In the genomic region with DNA sequence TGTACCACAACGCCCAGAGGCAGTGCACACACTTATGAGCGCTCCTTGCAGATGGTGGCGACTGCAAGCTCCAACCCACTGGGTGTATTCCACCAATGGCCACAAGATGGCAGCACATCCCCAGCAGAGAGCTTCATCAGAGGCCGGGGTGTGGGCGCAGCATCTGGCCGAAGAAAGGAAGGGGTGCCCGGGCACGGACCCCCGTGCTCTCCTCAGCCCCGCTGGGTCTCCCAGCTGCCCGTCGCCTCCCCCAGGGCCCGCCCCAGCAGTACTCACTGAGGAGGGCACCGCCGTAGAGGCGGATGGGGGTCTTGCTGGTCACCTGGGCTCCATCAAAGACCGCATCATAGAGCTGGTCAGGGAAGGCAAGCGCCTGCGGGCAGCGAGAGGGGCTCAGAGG, we compare ENCODE assay signal across 9 cellular contexts. TPM values are rescaled to one million over a fixed set of nuclear protein-coding genes. Genes with fewer than 3 reads are reported as not detected.
DNase-seq lines count a peak whose midpoint lies in the region; ATAC-seq and TF ChIP-seq lines count a peak whose summit lies in the region.
"Had no signal": no experiment of that assay in that cellular context is flagged by ENCODE, and none has a peak within 500 bp of the region (broad histone marks: within the 10 kb centered on the region; RNA-seq: fewer than 3 reads in every experiment).

No MANE protein-coding gene starts in this region.

- TF ChIP-seq EP300 in SK-N-SH (IDR thresholded peaks at IDR 0.05; ENCODE audit: borderline replicate concordance in 1 of 2, low read depth in 1 of 2, low read length in 1 of 2), result no peak

- intact Hi-C loops in CD14-positive monocyte (cut with micrococcal nuclease), result loop anchor here (1.0 to 10.0 kb wide), 2 partner anchors 169 to 398 kb away; no protein-coding TSS in a partner anchor

- no peak overlapping the region for H3K27ac Mint-ChIP-seq in CD14-positive monocyte
- H3K27ac Mint-ChIP-seq in activated naive CD4-positive, alpha-beta T cell treated with anti-CD3 and anti-CD28 coated beads, Interleukin-2, amount 10 ng/mL, durations not matched to agents 7 days and 5 days, result no peak overlapping the region
- H3K27ac Mint-ChIP-seq: T-helper 1 cell treated with Interleukin-12 subunit alpha and Interleukin-12 subunit beta and Interleukin-4 antibody, amounts not matched to agents 30 μg/mL and 1 μg/mL, for 36 hours had no signal

- peak; percentile 73 for DNase-seq in CD14-positive monocyte (ENCODE audit: low spot score)
- peak; percentile 60 for DNase-seq in MG63
- DNase-seq in SK-N-SH, result peak; percentile 91
- peak; percentile 88 for DNase-seq in activated naive CD4-positive, alpha-beta T cell treated with anti-CD3 and anti-CD28 coated beads, Interleukin-2, amount 10 ng/mL, durations not matched to agents 7 days and 5 days
- peak; percentile 83 to 86 for DNase-seq in cardiac muscle cell (ENCODE audit: low read depth in 1 of 2, low spot score in 1 of 2)
- DNase-seq in putamen (ENCODE audit: low spot score), result peak; percentile 76

- H3K9me3 ChIP-seq in MG63 (no peaks in the 10 kb centered on the region), SK-N-SH (no peaks in the 10 kb centered on the region), cardiac muscle cell (ENCODE audit: low read depth) (no peaks in the 10 kb centered on the region)

- peak; percentile 71 for ATAC-seq in GM19463 (IDR thresholded peaks at IDR 0.05; ENCODE audit: unreplicated experiment)
- ATAC-seq in GM18520 (IDR thresholded peaks at IDR 0.05; ENCODE audit: unreplicated experiment), result no peak

- no peaks in the 10 kb centered on the region for H3K79me2 ChIP-seq in SK-N-SH (ENCODE audit: insufficient read depth)

- peaks cover 1 to 3% (median 2%) of the 10 kb centered on the region in 3 donors for H3K27me3 Mint-ChIP-seq in CD14-positive monocyte (ENCODE audit: low read depth in 3 of 3)
- H3K27me3 Mint-ChIP-seq in activated naive CD4-positive, alpha-beta T cell treated with anti-CD3 and anti-CD28 coated beads, Interleukin-2, amount 10 ng/mL, durations not matched to agents 7 days and 5 days, result peaks cover 9% of the 10 kb centered on the region

- H2AFZ ChIP-seq in SK-N-SH (ENCODE audit: low read depth), result no peak overlapping the region

- peaks cover 10% of the 10 kb centered on the region; the same call in 1 of the 2 replicates for H4K20me1 ChIP-seq in SK-N-SH (ENCODE audit: insufficient read depth)

- H3K27ac ChIP-seq in SK-N-SH (ENCODE audit: low read depth in 2 of 2, low read length in 1 of 2), result no peak overlapping the region
- no peak overlapping the region for H3K27ac ChIP-seq in cardiac muscle cell

- H3K4me1 Mint-ChIP-seq in CD14-positive monocyte, result peaks cover 16% of the 10 kb centered on the region
- peaks cover 4% of the 10 kb centered on the region for H3K4me1 Mint-ChIP-seq in activated naive CD4-positive, alpha-beta T cell treated with anti-CD3 and anti-CD28 coated beads, Interleukin-2, amount 10 ng/mL, durations not matched to agents 7 days and 5 days

- peaks cover 0 to 3% (median 0%) of the 10 kb centered on the region in 7 donors for H3K9me3 Mint-ChIP-seq in CD14-positive monocyte
- H3K9me3 Mint-ChIP-seq in activated naive CD4-positive, alpha-beta T cell treated with anti-CD3 and anti-CD28 coated beads, Interleukin-2, amount 10 ng/mL, durations not matched to agents 7 days and 5 days, result no peaks in the 10 kb centered on the region
- H3K9me3 Mint-ChIP-seq: T-helper 1 cell treated with Interleukin-12 subunit alpha and Interleukin-12 subunit beta and Interleukin-4 antibody, amounts not matched to agents 30 μg/mL and 1 μg/mL, for 36 hours had no signal

- CTCF ChIA-PET in SK-N-SH (lab: Yijun Ruan, JAX), result interaction anchor here (0.5 to 24.2 kb wide), 91 partner anchors 9 to 719 kb away, joined by 3 to 1245 read pairs (median 5); a partner anchor contains a TSS
- CTCF ChIA-PET in activated naive CD4-positive, alpha-beta T cell treated with anti-CD3 and anti-CD28 coated beads, Interleukin-2, amount 10 ng/mL, durations not matched to agents 7 days and 5 days (lab: Charles Lee), result interaction anchor here (0.6 to 6.5 kb wide), 28 partner anchors 10 to 436 kb away, joined by 3 to 382 read pairs (median 4); a partner anchor contains a TSS

- peaks cover 30 to 33% of the 10 kb centered on the region in 2 donors for H3K36me3 Mint-ChIP-seq in CD14-positive monocyte
- no peaks in the 10 kb centered on the region for H3K36me3 Mint-ChIP-seq in activated naive CD4-positive, alpha-beta T cell treated with anti-CD3 and anti-CD28 coated beads, Interleukin-2, amount 10 ng/mL, durations not matched to agents 7 days and 5 days

- no peak overlapping the region for H3K4me3 ChIP-seq in MG63
- peak overlapping the region in 1 of 2 experiments; percentile 44; a peak in 1 of 4 replicates for H3K4me3 ChIP-seq in SK-N-SH (ENCODE audit: low read depth in 2 of 2, low read length in 1 of 2)
- H3K4me3 ChIP-seq in cardiac muscle cell, result no peak overlapping the region

- peaks cover 8% of the 10 kb centered on the region for H3K36me3 ChIP-seq in MG63
- H3K36me3 ChIP-seq in SK-N-SH (replicated peaks in 1 of 2; ENCODE audit: control insufficient read depth in 1 of 2, insufficient read depth in 2 of 2, low read length in 1 of 2), result no peaks in the 10 kb centered on the region
- H3K36me3 ChIP-seq in cardiac muscle cell, result no peaks in the 10 kb centered on the region

- no peak overlapping the region for H3K4me3 Mint-ChIP-seq in CD14-positive monocyte
- no peak overlapping the region for H3K4me3 Mint-ChIP-seq in activated naive CD4-positive, alpha-beta T cell treated with anti-CD3 and anti-CD28 coated beads, Interleukin-2, amount 10 ng/mL, durations not matched to agents 7 days and 5 days
- H3K4me3 Mint-ChIP-seq: T-helper 1 cell treated with Interleukin-12 subunit alpha and Interleukin-12 subunit beta and Interleukin-4 antibody, amounts not matched to agents 30 μg/mL and 1 μg/mL, for 36 hours had no signal

- WGBS in SK-N-SH (ENCODE audit: low lambda C conversion rate), result 15% methylated on average over 13 of the region's 20 CpGs

- H3K9ac ChIP-seq in SK-N-SH, result no peak overlapping the region

- H3K9me2 ChIP-seq in SK-N-SH, result no peaks in the 10 kb centered on the region

- H3K27me3 ChIP-seq in MG63 (no peaks in the 10 kb centered on the region), SK-N-SH (ENCODE audit: insufficient read depth) (no peaks in the 10 kb centered on the region), cardiac muscle cell (no peaks in the 10 kb centered on the region)

- peak; percentile 95 for TF ChIP-seq RAD21 in SK-N-SH (IDR thresholded peaks at IDR 0.05; ENCODE audit: low read length)

- peaks cover 0 to 6% of the 10 kb centered on the region in 2 experiments; a peak in 1 of 4 replicates for H3K4me1 ChIP-seq in SK-N-SH (ENCODE audit: control insufficient read depth in 1 of 2, insufficient read depth in 2 of 2, low read depth in 1 of 2, low read length in 1 of 2)
- H3K4me1 ChIP-seq in cardiac muscle cell (ENCODE audit: low read depth), result no peaks in the 10 kb centered on the region

- POLR2A ChIA-PET in SK-N-SH (lab: Yijun Ruan, JAX), result interaction anchor here (1.0 to 2.0 kb wide), 3 partner anchors 9 to 168 kb away, joined by 4 to 17 read pairs (median 6); no protein-coding TSS in a partner anchor

- no peak overlapping the region for H3K4me2 ChIP-seq in SK-N-SH

- TF ChIP-seq CTCF in CD14-positive monocyte (IDR thresholded peaks at IDR 0.05) (peak; percentile 94), SK-N-SH (IDR thresholded peaks at IDR 0.05) (peak; percentile 89), cardiac muscle cell (IDR thresholded peaks at IDR 0.05; ENCODE audit: low read depth, low read length) (peak; percentile 87)

- peaks cover 3% of the 10 kb centered on the region for H3F3A ChIP-seq in SK-N-SH (replicated peaks; ENCODE audit: insufficient read depth)

TF ChIP-seq in SK-N-SH, 30 proteins besides CTCF, POLR2A, EP300 and RAD21:
- TF ChIP-seq MEF2A (IDR thresholded peaks at IDR 0.05; ENCODE audit: borderline replicate concordance, low read depth), result no peak
- TF ChIP-seq TCF12 (IDR thresholded peaks at IDR 0.05), result no peak
- no peak for TF ChIP-seq RXRA (IDR thresholded peaks at IDR 0.05; ENCODE audit: borderline replicate concordance, low read depth)
- TF ChIP-seq CHD2 (IDR thresholded peaks at IDR 0.05; ENCODE audit: low read length, partially characterized antibody), result no peak
- peak; percentile 98 for TF ChIP-seq SMC3 (IDR thresholded peaks at IDR 0.05; ENCODE audit: low read depth, low read length)

RNA-seq across cellular contexts. Expression of a gene that starts 14.2 kb away (rescaled TPM):
- polyA plus RNA-seq in CD14-positive monocyte, result 10 to 100 TPM; 11.3 to 13.2 TPM
- total RNA-seq in MG63 (2014; rRNA removed; shearing (Covaris generic); ENCODE audit: low replicate concordance), result 25.3 and 43.3 TPM in 2 replicates
- 6.0 and 6.6 TPM in 2 replicates for polyA plus RNA-seq in SK-N-SH (2012; rRNA removed)
- polyA plus RNA-seq in SK-N-SH (2012; cell fraction: cytosol; rRNA removed), result 3.0 and 4.5 TPM in 2 replicates
- polyA plus RNA-seq in SK-N-SH (2012; cell fraction: nucleus; rRNA removed), result 8.3 and 15.2 TPM in 2 replicates
- 138 and 155 TPM in 2 replicates for total RNA-seq in cardiac muscle cell
- 112 and 132 TPM in 2 replicates for polyA plus RNA-seq in cardiac muscle cell
